In genomic region chr1:208232639-208233038, GRCh38 we compare ENCODE assay signal across 21 cellular contexts. TPM values are rescaled to one million over a fixed set of nuclear protein-coding genes. Genes with fewer than 3 reads are reported as not detected.
DNase-seq lines count a peak whose midpoint lies in the region; ATAC-seq and TF ChIP-seq lines count a peak whose summit lies in the region.
"Had no signal": no experiment of that assay in that cellular context is flagged by ENCODE, and none has a peak within 500 bp of the region (broad histone marks: within the 10 kb centered on the region; RNA-seq: fewer than 3 reads in every experiment).

No MANE protein-coding gene starts in this region.

- H3K9me3 Mint-ChIP-seq in endodermal cell (no peaks in the 10 kb centered on the region), nephron (no peaks in the 10 kb centered on the region)
- H3K9me3 Mint-ChIP-seq: activated naive CD8-positive, alpha-beta T cell treated with anti-CD3 and anti-CD28 coated beads for 36 hours; effector memory CD8-positive, alpha-beta T cell; IgD-negative memory B cell; mesothelial cell of epicardium; stimulated activated naive CD8-positive, alpha-beta T cell treated with anti-CD3 and anti-CD28 coated beads, Interleukin-15, amount 100 ng/mL, for 72 hours had no signal

- WGBS in endodermal cell (ENCODE audit: insufficient coverage in 1 of 2, insufficient read length in 1 of 2), 2 experiments = 51 to 83% methylated on average over 1 to 3 of the region's 3 CpGs

- H3K4me3 Mint-ChIP-seq in endodermal cell (no peak overlapping the region), nephron (peak overlapping the region in 1 of 3 experiments; percentile 15)
- H3K4me3 Mint-ChIP-seq: activated naive CD8-positive, alpha-beta T cell treated with anti-CD3 and anti-CD28 coated beads for 36 hours; effector memory CD8-positive, alpha-beta T cell; IgD-negative memory B cell; mesothelial cell of epicardium; stimulated activated naive CD8-positive, alpha-beta T cell treated with anti-CD3 and anti-CD28 coated beads, Interleukin-15, amount 100 ng/mL, for 72 hours had no signal

- ATAC-seq in thoracic aorta (ENCODE audit: insufficient number of reproducible peaks, low FRiP score, low read depth) (no peak), GM21390 (IDR thresholded peaks at IDR 0.05; ENCODE audit: unreplicated experiment) (no peak), GM21528 (IDR thresholded peaks at IDR 0.05; ENCODE audit: low FRiP score, unreplicated experiment) (no peak), HG02970 (IDR thresholded peaks at IDR 0.05; ENCODE audit: low FRiP score, unreplicated experiment) (no peak)
- ATAC-seq: effector memory CD8-positive, alpha-beta T cell; stimulated activated naive CD8-positive, alpha-beta T cell treated with anti-CD3 and anti-CD28 coated beads, Interleukin-15, amount 100 ng/mL, for 72 hours had no signal

- H3K9me3 ChIP-seq in endodermal cell (ENCODE audit: control insufficient read depth, low read length) (no peaks in the 10 kb centered on the region), thoracic aorta (no peaks in the 10 kb centered on the region)

- CTCF ChIA-PET in RWPE1 (lab: Yijun Ruan, JAX) = interaction anchor here (1.1 kb wide), 1 partner anchor 100 kb away, joined by 5 read pairs; no protein-coding TSS in a partner anchor

- H3K27ac Mint-ChIP-seq in endodermal cell (peak overlapping the region; percentile 69), nephron (peak overlapping the region; percentile 66 to 83 (median 73))
- H3K27ac Mint-ChIP-seq: activated naive CD8-positive, alpha-beta T cell treated with anti-CD3 and anti-CD28 coated beads for 36 hours; CD4-positive, alpha-beta memory T cell; effector memory CD8-positive, alpha-beta T cell; IgD-negative memory B cell had no signal

- POLR2A ChIA-PET in RWPE1 (lab: Yijun Ruan, JAX; ENCODE audit: low non-redundant PET) = no interaction called here

- peak overlapping the region; percentile 39 for H3K4me3 ChIP-seq in endodermal cell (ENCODE audit: low read length)
- H3K4me3 ChIP-seq in thoracic aorta = no peak overlapping the region

- H3K4me1 Mint-ChIP-seq in endodermal cell (peaks cover 81% of the 10 kb centered on the region), nephron (peaks cover 91% of the 10 kb centered on the region)

- no peak overlapping the region for H3K9ac ChIP-seq in endodermal cell (ENCODE audit: extremely low read depth, low read length, poor library complexity, severe bottlenecking)

- H3K27me3 Mint-ChIP-seq in endodermal cell (ENCODE audit: insufficient read depth) (no peaks in the 10 kb centered on the region), nephron (ENCODE audit: low read depth) (peaks cover 21% of the 10 kb centered on the region)

- DNase-seq in RWPE1 (ENCODE audit: low spot score) = no peak
- peak; percentile 62 for DNase-seq in endodermal cell
- DNase-seq in thoracic aorta (ENCODE audit: low spot score) = no peak
- DNase-seq in stimulated activated naive CD4-positive, alpha-beta T cell treated with Interleukin-2 at 50 U/mL for 16 hours (lab: John Stamatoyannopoulos, UW) = no peak
- DNase-seq: activated CD4-positive, alpha-beta T cell treated with anti-CD3 and anti-CD28 coated beads, Interleukin-2, amount 50 U/mL, for 1 hour; activated CD8-positive, alpha-beta memory T cell treated with anti-CD3 and anti-CD28 coated beads, Interleukin-2, amount 50 U/mL, for 4 hours; activated naive CD8-positive, alpha-beta T cell treated with anti-CD3 and anti-CD28 coated beads for 36 hours; CD4-positive, alpha-beta memory T cell; effector memory CD8-positive, alpha-beta T cell; H7; kidney; NCI-H1436; NCI-H2107; NCI-H526 treated with DMSO at 0.1 percent for 48 hours; stimulated activated naive CD8-positive, alpha-beta T cell treated with anti-CD3 and anti-CD28 coated beads, Interleukin-15, amount 100 ng/mL, for 72 hours had no signal

- TF ChIP-seq CTCF in RWPE1 (conservative IDR thresholded peaks at IDR 0.05; ENCODE audit: low read depth) (no peak), endodermal cell (conservative IDR thresholded peaks at IDR 0.05) (no peak), nephron (IDR thresholded peaks at IDR 0.05; ENCODE audit: unreplicated experiment in 3 of 3) (no peak), thoracic aorta (IDR thresholded peaks at IDR 0.05) (no peak)

- H3K27ac ChIP-seq in RWPE1 = peak overlapping the region; percentile 89
- peak overlapping the region; percentile 58 for H3K27ac ChIP-seq in endodermal cell (ENCODE audit: low read depth, low read length)
- H3K27ac ChIP-seq in thoracic aorta = peak overlapping the region; percentile 42 to 72

- H3K27me3 ChIP-seq in endodermal cell (ENCODE audit: control insufficient read depth, insufficient read depth, low read length, poor library complexity, severe bottlenecking) = no peaks in the 10 kb centered on the region
- no peaks in the 10 kb centered on the region for H3K27me3 ChIP-seq in thoracic aorta (replicated peaks; ENCODE audit: insufficient read depth)

- H3K36me3 Mint-ChIP-seq in endodermal cell (ENCODE audit: low read depth) (peaks cover 16% of the 10 kb centered on the region), nephron (ENCODE audit: low read depth) (peaks cover 9% of the 10 kb centered on the region)
- H3K36me3 Mint-ChIP-seq: activated naive CD8-positive, alpha-beta T cell treated with anti-CD3 and anti-CD28 coated beads for 36 hours; CD4-positive, alpha-beta memory T cell; mesothelial cell of epicardium had no signal

- H3K36me3 ChIP-seq in endodermal cell (ENCODE audit: control insufficient read depth, insufficient read depth, low read length) = peaks cover 80% of the 10 kb centered on the region
- no peaks in the 10 kb centered on the region for H3K36me3 ChIP-seq in thoracic aorta

- peaks cover 41% of the 10 kb centered on the region for H3K4me1 ChIP-seq in endodermal cell (ENCODE audit: control insufficient read depth, insufficient read depth, low read length)
- peaks cover 50 to 89% of the 10 kb centered on the region in 2 donors for H3K4me1 ChIP-seq in thoracic aorta (ENCODE audit: control insufficient read depth in 1 of 2, low read depth in 2 of 2)

RNA-seq across cellular contexts. Expression of gene PLXNA2, which starts 11.5 kb away (rescaled TPM):
- 10 to 100 TPM; 61.2 to 86.1 TPM for total RNA-seq in endodermal cell
- polyA plus RNA-seq in endodermal cell (2013, experiment 1 of 2) = 22.9 TPM
- 24.4 TPM for polyA plus RNA-seq in endodermal cell (2013, experiment 2 of 2)
- total RNA-seq in thoracic aorta = 10 to 100 TPM; 30.2 to 62.2 TPM
